27 cellular contexts compared by ENCODE assay signal in the genomic region with DNA sequence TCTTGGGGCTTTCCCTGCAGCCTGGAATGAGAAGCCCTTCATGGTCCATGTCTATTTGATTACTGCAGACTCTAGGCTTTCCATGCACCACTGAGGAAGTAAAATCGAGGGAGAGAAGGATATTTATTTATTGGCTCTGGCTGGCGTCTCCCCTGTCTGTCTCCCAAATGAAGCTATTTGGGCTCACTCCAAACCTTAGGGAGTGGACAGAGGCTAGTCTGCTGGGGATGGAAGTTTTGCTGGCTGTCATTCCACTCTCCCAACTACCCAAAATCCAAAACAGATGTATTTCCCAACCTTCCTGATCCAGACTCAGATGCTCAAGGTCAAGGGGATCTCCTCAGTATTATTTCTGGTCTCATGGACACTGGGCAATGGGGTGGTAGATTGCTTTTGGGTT. TPM values are rescaled to one million over a fixed set of nuclear protein-coding genes. Genes with fewer than 3 reads are reported as not detected.
DNase-seq lines count a peak whose midpoint lies in the region; ATAC-seq and TF ChIP-seq lines count a peak whose summit lies in the region.
"Had no signal": no experiment of that assay in that cellular context is flagged by ENCODE, and none has a peak within 500 bp of the region (broad histone marks: within the 10 kb centered on the region; RNA-seq: fewer than 3 reads in every experiment).

No MANE protein-coding gene starts in this region.

- TF ChIP-seq CTCF in right atrium auricular region (IDR thresholded peaks at IDR 0.05): no peak
- no peak for TF ChIP-seq CTCF in omental fat pad (IDR thresholded peaks at IDR 0.05)

- peak overlapping the region in 1 of 2 donors; percentile 58 for H3K27ac ChIP-seq in right atrium auricular region
- H3K27ac ChIP-seq: BLaER1 treated with 17β-estradiol and CSF1 and Interleukin-3, amounts not matched to agents 10 nM and 100 nM; foreskin keratinocyte; hepatocyte; pancreas; thoracic aorta had no signal

- no peaks in the 10 kb centered on the region for H3K36me3 ChIP-seq in right atrium auricular region
- H3K36me3 ChIP-seq: BLaER1 treated with 17β-estradiol and CSF1 and Interleukin-3, amounts not matched to agents 10 nM and 100 nM; HAP-1; pancreas; thoracic aorta had no signal

- H3K9me3 ChIP-seq in right atrium auricular region: no peaks in the 10 kb centered on the region
- H3K9me3 ChIP-seq: BLaER1 treated with 17β-estradiol and CSF1 and Interleukin-3, amounts not matched to agents 10 nM and 100 nM; HAP-1; pancreas; thoracic aorta had no signal

- intact Hi-C loops in Right ventricle myocardium superior (cut with DNase I): no loop called here

- H3K4me1 ChIP-seq in right atrium auricular region: peaks cover 0 to 37% of the 10 kb centered on the region in 2 donors
- H3K4me1 ChIP-seq: HAP-1 had no signal

- H3K4me3 ChIP-seq in right atrium auricular region: no peak overlapping the region
- H3K4me3 ChIP-seq: BLaER1 treated with 17β-estradiol and CSF1 and Interleukin-3, amounts not matched to agents 10 nM and 100 nM; HAP-1; hepatocyte; pancreas; thoracic aorta had no signal

- DNase-seq in Right ventricle myocardium superior: no peak
- DNase-seq in right atrium auricular region (ENCODE audit: low spot score): no peak
- peak; percentile 88 for DNase-seq in fibroblast of peridontal ligament (ENCODE audit: extremely low read depth)
- DNase-seq in omental fat pad (ENCODE audit: low spot score): no peak
- no peak for DNase-seq in islet precursor cell
- no peak for DNase-seq in NCI-H146 (lab: John Stamatoyannopoulos, UW)
- no peak for DNase-seq in hippocampal formation (lab: John Stamatoyannopoulos, UW)
- no peak for DNase-seq in DMS 273 (lab: John Stamatoyannopoulos, UW; ENCODE audit: unreplicated experiment)
- DNase-seq: activated naive CD4-positive, alpha-beta T cell treated with anti-CD3 and anti-CD28 coated beads, Interleukin-2, amount 50 U/mL, for 16 hours; Calu3; dermis blood vessel endothelial cell; EL; foreskin keratinocyte; NCI-H1694 treated with DMSO at 0.1 percent for 48 hours; NCI-H2171 treated with DMSO at 0.1 percent for 48 hours; pancreas; RPMI8226; stimulated activated CD4-positive, alpha-beta T cell treated with anti-CD3 and anti-CD28 coated beads, Interleukin-12 subunit alpha, Interleukin-12 subunit beta, amount 100 ng/mL, for 4 hours; stimulated activated CD4-positive, alpha-beta T cell treated with anti-CD3 and anti-CD28 coated beads, Interleukin-4, amount 100 ng/mL, for 24 hours; stimulated activated naive B cell treated with anti-CD40 and anti-IgM and Interleukin-4, amounts not matched to agents 10 μg/mL and 1 μg/mL and 100 μg/mL, for 72 hours; T-helper 9 cell had no signal

- ATAC-seq in Right ventricle myocardium superior (ENCODE audit: poor library complexity) (peak; percentile 25), omental fat pad (ENCODE audit: low FRiP score) (peak; percentile 20)
- ATAC-seq: foreskin keratinocyte; natural killer cell treated with Interleukin-12 subunit alpha and Interleukin-12 subunit beta and Interleukin-15 and Interleukin-18, amount 100 ng/mL, for 72 hours; pancreas; stimulated activated naive B cell treated with anti-CD40 and anti-IgM and Interleukin-4, amounts not matched to agents 10 μg/mL and 1 μg/mL and 100 μg/mL, for 72 hours; WTC11 had no signal

- H3K27me3 ChIP-seq in right atrium auricular region: no peaks in the 10 kb centered on the region
- H3K27me3 ChIP-seq: foreskin keratinocyte, hepatocyte, pancreas had no signal

RNA-seq across cellular contexts. Expression of a gene that starts 33.7 kb away (rescaled TPM):
- total RNA-seq in Right ventricle myocardium superior (1.7 TPM), right atrium auricular region (1 to 10 TPM in 1 of 2 donors, under 1 TPM in 1; 0.90 to 1.2 TPM), omental fat pad (1 to 10 TPM in 3 of 4 donors, under 1 TPM in 1; 0.95 to 1.5 (median 1.2) TPM)
